Comparison of ENCODE assay signal across 34 cellular contexts in genomic region chr5:40568548-40568947, GRCh38.
"Had no signal": no experiment of that assay in that cellular context is flagged by ENCODE, and none has a peak within 500 bp of the region (broad histone marks: within the 10 kb centered on the region; RNA-seq: fewer than 3 reads in every experiment).

No MANE protein-coding gene starts in this region.

- H3K27me3 Mint-ChIP-seq: activated CD4-positive, alpha-beta memory T cell treated with anti-CD3 and anti-CD28 coated beads for 36 hours; activated T-cell treated with anti-CD3 and anti-CD28 coated beads, Interleukin-2, amount 50 U/mL, for 24 hours; activated T-helper 17 cell treated with anti-CD3 and anti-CD28 coated beads, Interleukin-2, amount 50 U/mL, for 72 hours; effector memory CD8-positive, alpha-beta T cell; stimulated activated naive CD8-positive, alpha-beta T cell treated with anti-CD3 and anti-CD28 coated beads, Interleukin-15, amount 100 ng/mL, for 72 hours; type B pancreatic cell had no signal

- ATAC-seq: activated CD4-positive, CD25-positive, alpha-beta regulatory T cell treated with anti-CD3 and anti-CD28 coated beads, Interleukin-2, amount 50 U/mL, for 24 hours; activated naive CD4-positive, alpha-beta T cell treated with anti-CD3 and anti-CD28 coated beads, Interleukin-2, amount 50 U/mL, for 72 hours; activated T-helper 17 cell treated with anti-CD3 and anti-CD28 coated beads, Interleukin-2, amount 50 U/mL, for 72 hours; body of pancreas; effector memory CD8-positive, alpha-beta T cell; heart right ventricle; left lung; pancreas; stimulated activated effector memory CD8-positive, alpha-beta T cell treated with anti-CD3 and anti-CD28 coated beads, Interleukin-12 subunit alpha, Interleukin-12 subunit beta, amount 100 ng/mL, for 72 hours; stimulated activated naive CD8-positive, alpha-beta T cell treated with anti-CD3 and anti-CD28 coated beads, Interleukin-15, amount 100 ng/mL, for 72 hours had no signal

- DNase-seq: activated CD4-positive, alpha-beta memory T cell treated with anti-CD3 and anti-CD28 coated beads for 36 hours; activated CD4-positive, alpha-beta T cell treated with anti-CD3 and anti-CD28 coated beads for 48 hours; activated CD8-positive, alpha-beta memory T cell treated with anti-CD3 and anti-CD28 coated beads, Interleukin-2, amount 50 U/mL, for 48 hours; activated gamma-delta T cell treated with Interleukin-2 at 50 U/mL for 16 hours; activated T-cell treated with anti-CD3 and anti-CD28 coated beads, Interleukin-2, amount 50 U/mL, for 24 hours; anterior cingulate cortex; body of pancreas; cortex of kidney; effector memory CD8-positive, alpha-beta T cell; foreskin melanocyte; heart right ventricle; left lung; nephron progenitor cell; pancreas; retina; sigmoid colon; small intestine; stimulated activated CD4-positive, alpha-beta T cell treated with anti-CD3 and anti-CD28 coated beads, Interleukin-4, amount 100 ng/mL, for 24 hours; stimulated activated naive CD8-positive, alpha-beta T cell treated with anti-CD3 and anti-CD28 coated beads, Interleukin-15, amount 100 ng/mL, for 72 hours; substantia nigra; SW 1271; T-helper 9 cell had no signal

- H3K9me3 ChIP-seq: body of pancreas, esophagus muscularis mucosa, left lung, pancreas, prostate gland, sigmoid colon, vagina had no signal

- FAIRE-seq: endothelial cell of umbilical vein, pancreas, small intestine had no signal

- H3K9me3 Mint-ChIP-seq: activated CD4-positive, alpha-beta memory T cell treated with anti-CD3 and anti-CD28 coated beads for 36 hours; activated T-helper 17 cell treated with anti-CD3 and anti-CD28 coated beads, Interleukin-2, amount 50 U/mL, for 72 hours; effector memory CD8-positive, alpha-beta T cell; nephron progenitor cell had no signal

- H3K4me3 Mint-ChIP-seq: activated CD4-positive, alpha-beta memory T cell treated with anti-CD3 and anti-CD28 coated beads for 36 hours; activated T-cell treated with anti-CD3 and anti-CD28 coated beads, Interleukin-2, amount 50 U/mL, for 24 hours; activated T-helper 17 cell treated with anti-CD3 and anti-CD28 coated beads, Interleukin-2, amount 50 U/mL, for 72 hours; effector memory CD8-positive, alpha-beta T cell; nephron progenitor cell; stimulated activated effector memory CD8-positive, alpha-beta T cell treated with anti-CD3 and anti-CD28 coated beads, Interleukin-12 subunit alpha, Interleukin-12 subunit beta, amount 100 ng/mL, for 72 hours; stimulated activated naive CD8-positive, alpha-beta T cell treated with anti-CD3 and anti-CD28 coated beads, Interleukin-15, amount 100 ng/mL, for 72 hours; T-helper 1 cell treated with Interleukin-12 subunit alpha and Interleukin-12 subunit beta and Interleukin-4 antibody, amounts not matched to agents 30 μg/mL and 1 μg/mL, for 36 hours; type B pancreatic cell had no signal

- H3K27ac ChIP-seq: body of pancreas, left lung, pancreas, prostate gland, vagina, VCaP had no signal

- H3K27ac Mint-ChIP-seq: activated CD4-positive, alpha-beta memory T cell treated with anti-CD3 and anti-CD28 coated beads for 36 hours; activated naive CD4-positive, alpha-beta T cell treated with anti-CD3 and anti-CD28 coated beads, Interleukin-2, amount 50 U/mL, for 72 hours; activated T-cell treated with anti-CD3 and anti-CD28 coated beads, Interleukin-2, amount 50 U/mL, for 24 hours; activated T-helper 17 cell treated with anti-CD3 and anti-CD28 coated beads, Interleukin-2, amount 50 U/mL, for 72 hours; effector memory CD8-positive, alpha-beta T cell; nephron progenitor cell; stimulated activated effector memory CD8-positive, alpha-beta T cell treated with anti-CD3 and anti-CD28 coated beads, Interleukin-12 subunit alpha, Interleukin-12 subunit beta, amount 100 ng/mL, for 72 hours; stimulated activated naive CD8-positive, alpha-beta T cell treated with anti-CD3 and anti-CD28 coated beads, Interleukin-15, amount 100 ng/mL, for 72 hours; T-helper 1 cell treated with Interleukin-12 subunit alpha and Interleukin-12 subunit beta and Interleukin-4 antibody, amounts not matched to agents 30 μg/mL and 1 μg/mL, for 36 hours; type B pancreatic cell had no signal

- H3K36me3 ChIP-seq: esophagus muscularis mucosa, heart right ventricle, left lung, pancreas, prostate gland, sigmoid colon, vagina had no signal

- H3K4me3 ChIP-seq: body of pancreas, esophagus muscularis mucosa, heart right ventricle, left lung, lung, pancreas, prostate gland, sigmoid colon, vagina had no signal

- H3K36me3 Mint-ChIP-seq: activated CD4-positive, alpha-beta memory T cell treated with anti-CD3 and anti-CD28 coated beads for 36 hours; stimulated activated effector memory CD8-positive, alpha-beta T cell treated with anti-CD3 and anti-CD28 coated beads, Interleukin-12 subunit alpha, Interleukin-12 subunit beta, amount 100 ng/mL, for 72 hours; type B pancreatic cell had no signal

- H3K4me1 Mint-ChIP-seq: nephron progenitor cell had no signal

- H3K27me3 ChIP-seq: body of pancreas, esophagus muscularis mucosa, heart right ventricle, left lung, pancreas, sigmoid colon, vagina had no signal

- H3K4me1 ChIP-seq: body of pancreas, esophagus muscularis mucosa, pancreas, prostate gland, sigmoid colon, vagina had no signal
